Comparison of ENCODE assay signal across 8 cellular contexts in the genomic region with DNA sequence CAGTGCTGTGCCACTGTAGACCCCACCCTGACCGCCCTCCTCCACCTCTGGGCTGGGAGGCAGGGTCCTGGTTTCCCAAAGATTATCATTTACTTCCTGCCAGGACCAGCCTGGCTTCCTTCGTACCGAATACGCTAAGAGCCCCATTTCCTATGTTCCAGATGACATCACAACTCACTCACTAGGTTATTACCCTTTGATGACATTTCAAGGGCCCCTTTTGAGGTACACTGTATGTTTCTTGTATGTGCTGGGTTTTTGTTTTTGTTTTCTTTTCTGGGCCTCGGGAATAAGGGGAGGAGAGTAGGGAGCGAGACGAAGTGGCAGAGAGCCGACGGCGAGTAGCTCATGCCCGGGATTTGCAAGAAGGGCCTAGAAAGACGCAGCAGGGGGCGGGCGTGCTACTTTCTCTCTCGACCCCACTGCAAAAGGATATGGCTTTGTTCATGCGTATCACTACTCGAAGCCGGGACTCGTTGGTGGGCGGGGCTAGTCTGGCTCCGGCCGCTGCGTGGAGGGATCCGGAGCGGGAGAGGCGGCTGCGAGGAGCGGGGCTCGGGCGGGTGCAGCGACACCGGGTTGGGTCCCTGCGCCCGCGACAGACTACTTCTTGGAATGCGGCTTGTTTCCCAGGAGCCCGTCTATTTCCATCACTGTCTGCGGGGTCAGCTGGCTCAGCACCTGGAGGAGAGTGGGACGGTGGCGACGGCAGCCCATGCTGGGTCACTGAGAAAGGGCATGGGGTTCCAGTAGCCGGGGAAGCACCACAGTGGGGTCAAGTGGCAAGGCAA. TPM values are rescaled to one million over a fixed set of nuclear protein-coding genes. Genes with fewer than 3 reads are reported as not detected.
DNase-seq lines count a peak whose midpoint lies in the region; ATAC-seq and TF ChIP-seq lines count a peak whose summit lies in the region.

No MANE protein-coding gene starts in this region.

- TF ChIP-seq CTCF in 22Rv1 (IDR thresholded peaks at IDR 0.05) (no peak), GM23338 (conservative IDR thresholded peaks at IDR 0.05; ENCODE audit: low read depth in 2 of 2) (0 out of 4 replicates have a peak, but pooled peaks of 1 of the 2 experiments have one; percentile 10), lower lobe of right lung (IDR thresholded peaks at IDR 0.05) (no peak)

- H3K9me3 ChIP-seq in duodenal mucosa (ENCODE audit: control insufficient read depth in 1 of 2, low read length in 2 of 2) (no peaks in the 10 kb centered on the region), lower lobe of right lung (no peaks in the 10 kb centered on the region)

- H3K27ac ChIP-seq in 22Rv1 (peak overlapping the region; percentile 9; the same call in 1 of the 2 replicates), GM23338 (ENCODE audit: low read depth) (no peak overlapping the region), duodenal mucosa (ENCODE audit: low read depth, low read length) (peak overlapping the region; percentile 15), lower lobe of right lung (peak overlapping the region; percentile 82)

- peak; percentile 89 for ATAC-seq in GM23338
- ATAC-seq in activated CD8-positive, alpha-beta T cell treated with anti-CD3 and anti-CD28 coated beads, Interleukin-2, amount 10 ng/mL, durations not matched to agents 7 days and 5 days = peak; percentile 97
- peak; percentile 95 to 96 for ATAC-seq in lower lobe of right lung
- ATAC-seq in GM21390 (IDR thresholded peaks at IDR 0.05; ENCODE audit: unreplicated experiment) = no peak

- no peaks in the 10 kb centered on the region; the same call in 1 of the 2 replicates for H4K20me1 ChIP-seq in GM23338 (replicated peaks; ENCODE audit: insufficient read depth)

- H3K9ac ChIP-seq in duodenal mucosa (ENCODE audit: low read depth in 1 of 2, low read length in 2 of 2) = peak overlapping the region; percentile 76 to 82

- DNase-seq in GM23338 (ENCODE audit: low spot score) (peak; percentile 94), lower lobe of right lung (peak; percentile 90), NCI-H524 treated with DMSO at 0.1 percent for 48 hours (lab: John Stamatoyannopoulos, UW) (no peak)
- DNase-seq in activated CD8-positive, alpha-beta T cell treated with anti-CD3 and anti-CD28 coated beads, Interleukin-2, amount 10 ng/mL, durations not matched to agents 7 days and 5 days = peak; percentile 88
- peak; percentile 85 for DNase-seq in stimulated activated CD4-positive, alpha-beta T cell treated with anti-CD3 and anti-CD28 coated beads, Interleukin-4, amount 100 ng/mL, for 24 hours

- peaks cover 2% of the 10 kb centered on the region; the same call in 2 of the 3 replicates for H3K9me3 Mint-ChIP-seq in GM23338
- H3K9me3 Mint-ChIP-seq in activated CD8-positive, alpha-beta T cell treated with anti-CD3 and anti-CD28 coated beads, Interleukin-2, amount 10 ng/mL, durations not matched to agents 7 days and 5 days (ENCODE audit: insufficient read depth) = no peaks in the 10 kb centered on the region

- H3K27ac Mint-ChIP-seq in GM23338 = no peak overlapping the region
- peak overlapping the region; percentile 74 for H3K27ac Mint-ChIP-seq in activated CD8-positive, alpha-beta T cell treated with anti-CD3 and anti-CD28 coated beads, Interleukin-2, amount 10 ng/mL, durations not matched to agents 7 days and 5 days

- H3K27me3 Mint-ChIP-seq in GM23338 (ENCODE audit: insufficient read depth, low read depth, poor library complexity) = peaks cover 62% of the 10 kb centered on the region
- H3K27me3 Mint-ChIP-seq in activated CD8-positive, alpha-beta T cell treated with anti-CD3 and anti-CD28 coated beads, Interleukin-2, amount 10 ng/mL, durations not matched to agents 7 days and 5 days (ENCODE audit: low read depth) = no peaks in the 10 kb centered on the region

- peaks cover 11% of the 10 kb centered on the region for H3K4me1 Mint-ChIP-seq in GM23338
- peaks cover 25% of the 10 kb centered on the region for H3K4me1 Mint-ChIP-seq in activated CD8-positive, alpha-beta T cell treated with anti-CD3 and anti-CD28 coated beads, Interleukin-2, amount 10 ng/mL, durations not matched to agents 7 days and 5 days (ENCODE audit: low read depth)

- H3F3A ChIP-seq in GM23338 (replicated peaks; ENCODE audit: low read depth) = no peaks in the 10 kb centered on the region; the same call in 1 of the 2 replicates

- CTCF ChIA-PET in activated CD8-positive, alpha-beta T cell treated with anti-CD3 and anti-CD28 coated beads, Interleukin-2, amount 10 ng/mL, durations not matched to agents 7 days and 5 days (lab: Charles Lee) = interaction anchor here (0.9 to 2.5 kb wide), 7 partner anchors 10 to 98 kb away, joined by 3 to 16 read pairs (median 5); partner anchors contain the start of gene NAA38

- H3K4me1 ChIP-seq in GM23338 (ENCODE audit: insufficient read depth) (peaks cover 6% of the 10 kb centered on the region), duodenal mucosa (ENCODE audit: control insufficient read depth in 1 of 2, insufficient read depth in 2 of 2, low read length in 2 of 2) (peaks cover 12 to 16% of the 10 kb centered on the region in 2 donors), lower lobe of right lung (peaks cover 12% of the 10 kb centered on the region)

- H3K27me3 ChIP-seq in GM23338 (ENCODE audit: insufficient read depth) (peaks cover 92% of the 10 kb centered on the region), duodenal mucosa (ENCODE audit: control insufficient read depth in 1 of 2, insufficient read depth in 2 of 2, low read length in 2 of 2) (no peaks in the 10 kb centered on the region), lower lobe of right lung (ENCODE audit: low read depth) (no peaks in the 10 kb centered on the region)

- H3K36me3 Mint-ChIP-seq in GM23338 (ENCODE audit: low read depth) = no peaks in the 10 kb centered on the region
- peaks cover 2% of the 10 kb centered on the region for H3K36me3 Mint-ChIP-seq in activated CD8-positive, alpha-beta T cell treated with anti-CD3 and anti-CD28 coated beads, Interleukin-2, amount 10 ng/mL, durations not matched to agents 7 days and 5 days (ENCODE audit: low read depth)

- H3K36me3 ChIP-seq in GM23338 (ENCODE audit: insufficient read depth) (no peaks in the 10 kb centered on the region), duodenal mucosa (ENCODE audit: control insufficient read depth in 1 of 2, insufficient read depth in 2 of 2, low read length in 2 of 2) (no peaks in the 10 kb centered on the region), lower lobe of right lung (no peaks in the 10 kb centered on the region)

- intact Hi-C loops in lower lobe of right lung (cut with DNase I) = no loop called here

- peak overlapping the region; percentile 65 for H3K4me3 Mint-ChIP-seq in GM23338
- H3K4me3 Mint-ChIP-seq in activated CD8-positive, alpha-beta T cell treated with anti-CD3 and anti-CD28 coated beads, Interleukin-2, amount 10 ng/mL, durations not matched to agents 7 days and 5 days = peak overlapping the region; percentile 54

- H3K4me3 ChIP-seq in GM23338 (peak overlapping the region; percentile 53), duodenal mucosa (ENCODE audit: low read depth in 1 of 2, low read length in 2 of 2) (peak overlapping the region; percentile 68 to 76), lower lobe of right lung (peak overlapping the region; percentile 62)

- peak overlapping the region; percentile 92; the same call in 1 of the 2 replicates for H2AFZ ChIP-seq in GM23338

- H3K79me2 ChIP-seq in GM23338 (replicated peaks; ENCODE audit: insufficient read depth) = no peaks in the 10 kb centered on the region

- H3K9me2 ChIP-seq in GM23338 (ENCODE audit: insufficient read depth) = no peaks in the 10 kb centered on the region

- peak overlapping the region; percentile 90 for H3K4me2 ChIP-seq in GM23338

- POLR2A ChIA-PET in activated CD8-positive, alpha-beta T cell treated with anti-CD3 and anti-CD28 coated beads, Interleukin-2, amount 10 ng/mL, durations not matched to agents 7 days and 5 days (lab: Charles Lee) = interaction anchor here (1.2 to 3.1 kb wide), 2 partner anchors 9 to 17 kb away, joined by 4 to 23 read pairs; partner anchors contain the start of genes CNTROB and TRAPPC1

TF ChIP-seq in GM23338, 12 proteins besides CTCF, POLR2A, EP300 and RAD21 (continues in another document):
- TF ChIP-seq EZH2 (IDR thresholded peaks at IDR 0.05; ENCODE audit: low read depth, unreplicated experiment) (peak; percentile 55), EZH2phosphoT487 (IDR thresholded peaks at IDR 0.05; ENCODE audit: unreplicated experiment) (no peak), NANOG (IDR thresholded peaks at IDR 0.05; ENCODE audit: borderline replicate concordance) (no peak), ZNF331 (CRISPR knock-in tag; IDR thresholded peaks at IDR 0.05; ENCODE audit: low read depth) (no peak), POLR2AphosphoS5 (IDR thresholded peaks at IDR 0.05; ENCODE audit: low read depth) (no peak; the same call in none of the 2 replicates)

RNA-seq across cellular contexts. Expression of gene RNF227, which starts 6.6 kb away (rescaled TPM):
- 0.66 and 1.4 TPM in 2 replicates for total RNA-seq in GM23338 (2014; rRNA removed; shearing (Covaris generic))
- 0.35 and 0.42 TPM in 2 replicates for polyA plus RNA-seq in GM23338 (2016; fragmentation: Nextera tagmentation; extraction: Ambion mirVana)
- total RNA-seq in activated CD8-positive, alpha-beta T cell treated with anti-CD3 and anti-CD28 coated beads, Interleukin-2, amount 10 ng/mL, durations not matched to agents 7 days and 5 days = 1 to 10 TPM; 4.2 TPM
- total RNA-seq in lower lobe of right lung = 7.5 TPM

RNA-seq across cellular contexts. Expression of gene KCNAB3, which starts 7.0 kb away (rescaled TPM):
- 0.47 and 1.0 TPM in 2 replicates for total RNA-seq in GM23338 (2014; rRNA removed; shearing (Covaris generic))
- polyA plus RNA-seq in GM23338 (2016; fragmentation: Nextera tagmentation; extraction: Ambion mirVana) = 0.45 and 1.0 TPM in 2 replicates
- total RNA-seq in activated CD8-positive, alpha-beta T cell treated with anti-CD3 and anti-CD28 coated beads, Interleukin-2, amount 10 ng/mL, durations not matched to agents 7 days and 5 days = 10 to 100 TPM in 1 of 2 experiments, 1 to 10 TPM in 1; 8.8 to 10.3 TPM
- total RNA-seq in lower lobe of right lung = 5.2 TPM

RNA-seq across cellular contexts. Expression of gene TRAPPC1, which starts 9.1 kb away (rescaled TPM):
- total RNA-seq in GM23338 (2014; rRNA removed; shearing (Covaris generic)) = 45.2 and 52.4 TPM in 2 replicates
- 211 and 234 TPM in 2 replicates for polyA plus RNA-seq in GM23338 (2016; fragmentation: Nextera tagmentation; extraction: Ambion mirVana)
- 100 to 1,000 TPM; 248 to 278 TPM for total RNA-seq in activated CD8-positive, alpha-beta T cell treated with anti-CD3 and anti-CD28 coated beads, Interleukin-2, amount 10 ng/mL, durations not matched to agents 7 days and 5 days
- total RNA-seq in lower lobe of right lung = 110 TPM

RNA-seq across cellular contexts. Expression of gene CNTROB, which starts 9.3 kb away (rescaled TPM):
- 18.4 and 18.5 TPM in 2 replicates for total RNA-seq in GM23338 (2014; rRNA removed; shearing (Covaris generic))
- polyA plus RNA-seq in GM23338 (2016; fragmentation: Nextera tagmentation; extraction: Ambion mirVana) = 16.3 and 17.8 TPM in 2 replicates
- 10 to 100 TPM; 66.7 to 76.5 TPM for total RNA-seq in activated CD8-positive, alpha-beta T cell treated with anti-CD3 and anti-CD28 coated beads, Interleukin-2, amount 10 ng/mL, durations not matched to agents 7 days and 5 days
- total RNA-seq in lower lobe of right lung = 56.2 TPM

RNA-seq across cellular contexts. Expression of gene CHD3, which starts 34.1 kb away (rescaled TPM):
- total RNA-seq in GM23338 (2014; rRNA removed; shearing (Covaris generic)) = 9.7 and 12.3 TPM in 2 replicates
- 2.9 and 3.0 TPM in 2 replicates for polyA plus RNA-seq in GM23338 (2016; fragmentation: Nextera tagmentation; extraction: Ambion mirVana)
- total RNA-seq in activated CD8-positive, alpha-beta T cell treated with anti-CD3 and anti-CD28 coated beads, Interleukin-2, amount 10 ng/mL, durations not matched to agents 7 days and 5 days = 100 to 1,000 TPM; 125 to 129 TPM
- 77.9 TPM for total RNA-seq in lower lobe of right lung
